In genomic region chr7:156123362-156123761, GRCh38 we compare ENCODE assay signal across 8 cellular contexts.
"Had no signal": no experiment of that assay in that cellular context is flagged by ENCODE, and none has a peak within 500 bp of the region (broad histone marks: within the 10 kb centered on the region; RNA-seq: fewer than 3 reads in every experiment).

No MANE protein-coding gene starts in this region.

- H3K4me3 ChIP-seq: GM23248, HAP-1 had no signal

- H3K9me3 ChIP-seq: HAP-1 had no signal

- H3K36me3 ChIP-seq: HAP-1 had no signal

- DNase-seq: GM23248, GOT3, H7, HFFc6 had no signal

- H2AFZ ChIP-seq: GM23248 had no signal

- H3K27ac ChIP-seq: GM23248, HL-60 had no signal

- ATAC-seq: HCT116, HepG2 had no signal

- H3K9ac ChIP-seq: GM23248 had no signal
